ENCODE assay signal across 8 cellular contexts in genomic region chr12:119666900-119667576, GRCh38. TPM values are rescaled to one million over a fixed set of nuclear protein-coding genes. Genes with fewer than 3 reads are reported as not detected.
A peak's percentile ranks its signal among the peaks of the same experiment; 100 is the strongest.
DNase-seq lines count a peak whose midpoint lies in the region; ATAC-seq and TF ChIP-seq lines count a peak whose summit lies in the region.

No MANE protein-coding gene starts in this region.

- H3K9me3 Mint-ChIP-seq in chondrocyte (ENCODE audit: low read depth) (no peaks in the 10 kb centered on the region), natural killer cell (no peaks in the 10 kb centered on the region)

- H3K4me3 Mint-ChIP-seq in chondrocyte (ENCODE audit: unreplicated experiment) (peak overlapping the region; percentile 87), natural killer cell (peak overlapping the region; percentile 84)

- DNase-seq in KBM-7 (peak; percentile 39), chondrocyte (ENCODE audit: low spot score) (no peak), natural killer cell (no peak), NCI-H1436 (lab: John Stamatoyannopoulos, UW) (no peak), NCI-H2081 (lab: John Stamatoyannopoulos, UW) (no peak), SHP77 treated with DMSO at 0.1 percent for 48 hours (lab: John Stamatoyannopoulos, UW) (no peak)
- DNase-seq in activated CD4-positive, alpha-beta T cell treated with anti-CD3 and anti-CD28 coated beads, Interleukin-2, amount 50 U/mL, for 1 hour: no peak

- H3K36me3 Mint-ChIP-seq in chondrocyte (ENCODE audit: low read depth): peaks cover 2% of the 10 kb centered on the region
- H3K36me3 Mint-ChIP-seq in natural killer cell: no peaks in the 10 kb centered on the region

- H3K4me1 Mint-ChIP-seq in chondrocyte (ENCODE audit: low read depth) (peaks cover 34% of the 10 kb centered on the region), natural killer cell (peaks cover 48 to 56% of the 10 kb centered on the region in 2 donors)

- in situ Hi-C loops in KBM-7 (cut with MboI; ENCODE audit: low pct_unique_long_range_greater_than_20kb, low sequenced_read_pairs): no loop called here

- intact Hi-C loops in natural killer cell (cut with micrococcal nuclease): loop anchor here (10.0 kb wide), 2 partner anchors 1262 to 1292 kb away; partner anchors contain the start of genes SUDS3 and TAOK3

- H3K27me3 Mint-ChIP-seq in chondrocyte (ENCODE audit: low read depth): peaks cover 9% of the 10 kb centered on the region
- H3K27me3 Mint-ChIP-seq in natural killer cell (ENCODE audit: low read depth in 2 of 2): peaks cover 0 to 4% of the 10 kb centered on the region in 2 donors

- TF ChIP-seq CTCF in chondrocyte (IDR thresholded peaks at IDR 0.05) (no peak), natural killer cell (IDR thresholded peaks at IDR 0.05) (no peak)

- H3K27ac Mint-ChIP-seq in chondrocyte (ENCODE audit: unreplicated experiment): no peak overlapping the region
- peak overlapping the region; percentile 92 for H3K27ac Mint-ChIP-seq in natural killer cell

- ATAC-seq in GM19328 (IDR thresholded peaks at IDR 0.05; ENCODE audit: unreplicated experiment) (peak; percentile 11), natural killer cell (no peak)

RNA-seq across cellular contexts. Expression of gene PRKAB1, which starts 0.9 kb away (rescaled TPM):
- 19.7 to 23.9 TPM (median 20.8 TPM) in 3 replicates for total RNA-seq in chondrocyte
- 10 to 100 TPM; 21.8 to 34.6 (median 23.5) TPM for total RNA-seq in natural killer cell
